ENCODE assay signal across 14 cellular contexts in genomic region chr7:153522261-153522660, GRCh38.
DNase-seq lines count a peak whose midpoint lies in the region; ATAC-seq and TF ChIP-seq lines count a peak whose summit lies in the region.
"Had no signal": no experiment of that assay in that cellular context is flagged by ENCODE, and none has a peak within 500 bp of the region (broad histone marks: within the 10 kb centered on the region; RNA-seq: fewer than 3 reads in every experiment).

No MANE protein-coding gene starts in this region.

- H3K9me3 ChIP-seq in MG63 = no peaks in the 10 kb centered on the region
- no peaks in the 10 kb centered on the region for H3K9me3 ChIP-seq in osteoblast (ENCODE audit: low read depth, low read length)
- no peaks in the 10 kb centered on the region for H3K9me3 ChIP-seq in subcutaneous abdominal adipose tissue (ENCODE audit: control insufficient read depth in 5 of 5, low read length in 5 of 5)
- no peaks in the 10 kb centered on the region for H3K9me3 ChIP-seq in ovary

- no peaks in the 10 kb centered on the region for H3K79me2 ChIP-seq in osteoblast (ENCODE audit: insufficient read depth, low read length)

- H3K27me3 ChIP-seq in MG63 (no peaks in the 10 kb centered on the region), foreskin keratinocyte (no peaks in the 10 kb centered on the region), osteoblast (ENCODE audit: insufficient read depth, low read length) (no peaks in the 10 kb centered on the region), subcutaneous abdominal adipose tissue (ENCODE audit: control insufficient read depth in 5 of 5, insufficient read depth in 4 of 5, low read length in 5 of 5) (no peaks in the 10 kb centered on the region), ovary (no peaks in the 10 kb centered on the region)

- TF ChIP-seq EP300 in ovary (IDR thresholded peaks at IDR 0.05) = no peak

- peak; percentile 21 for ATAC-seq in foreskin keratinocyte

- intact Hi-C loops in ovary (cut with DNase I) = no loop called here

- TF ChIP-seq CTCF in foreskin keratinocyte (conservative IDR thresholded peaks at IDR 0.05) = no peak
- no peak for TF ChIP-seq CTCF in osteoblast (IDR thresholded peaks at IDR 0.05; ENCODE audit: extremely low read depth, low read depth, low read length)
- TF ChIP-seq CTCF in ovary (IDR thresholded peaks at IDR 0.05) = no peak

- no peak overlapping the region for H3K9ac ChIP-seq in subcutaneous abdominal adipose tissue (ENCODE audit: low read length in 5 of 5)

- 6 to 11% (median 8%) methylated on average over 5 of the region's 5 CpGs for WGBS in ovary, 3 donors

- no peak overlapping the region for H3K4me2 ChIP-seq in osteoblast (ENCODE audit: insufficient read depth, low read length)

- TF ChIP-seq POLR2A in ovary (IDR thresholded peaks at IDR 0.05) = no peak

- H3K4me1 ChIP-seq in foreskin keratinocyte = peaks cover 8% of the 10 kb centered on the region
- H3K4me1 ChIP-seq in osteoblast (ENCODE audit: insufficient read depth, low read length) = no peaks in the 10 kb centered on the region
- H3K4me1 ChIP-seq in subcutaneous abdominal adipose tissue (ENCODE audit: control insufficient read depth in 5 of 5, insufficient read depth in 5 of 5, low read length in 5 of 5) = peaks cover 0 to 26% (median 15%) of the 10 kb centered on the region in 5 donors
- H3K4me1 ChIP-seq in ovary (ENCODE audit: insufficient read depth) = no peaks in the 10 kb centered on the region

- H3K27ac ChIP-seq in foreskin keratinocyte (no peak overlapping the region), osteoblast (ENCODE audit: low read depth, low read length) (no peak overlapping the region), subcutaneous abdominal adipose tissue (ENCODE audit: low read depth, low read length) (peak overlapping the region; percentile 81), ovary (no peak overlapping the region)

- DNase-seq in MG63 = peak; percentile 2
- no peak for DNase-seq in foreskin keratinocyte
- DNase-seq in osteoblast (ENCODE audit: insufficient read length, low spot score, missing footprints) = peak; percentile 44
- no peak for DNase-seq in cerebellar cortex (ENCODE audit: low spot score)
- DNase-seq in NCI-H82 treated with DMSO at 0.1 percent for 48 hours (lab: John Stamatoyannopoulos, UW; ENCODE audit: unreplicated experiment) = no peak
- no peak for DNase-seq in ovary
- no peak for DNase-seq in COR-L47 (lab: John Stamatoyannopoulos, UW)
- DNase-seq: DND-41, GF-D8, GOT3, NCI-H1417 treated with DMSO at 0.1 percent for 48 hours, NCI-H1930, RPMI8226 had no signal

- no peak overlapping the region for H3K4me3 ChIP-seq in MG63
- no peak overlapping the region for H3K4me3 ChIP-seq in osteoblast (ENCODE audit: insufficient read depth, low read length)
- H3K4me3 ChIP-seq in subcutaneous abdominal adipose tissue (ENCODE audit: low read depth in 1 of 5, low read length in 5 of 5) = peak overlapping the region in 1 of 5 donors; percentile 14
- H3K4me3 ChIP-seq in ovary = no peak overlapping the region

- no peak overlapping the region for H2AFZ ChIP-seq in osteoblast (ENCODE audit: low read length)

- no peaks in the 10 kb centered on the region for H4K20me1 ChIP-seq in osteoblast (ENCODE audit: insufficient read depth, low read length)

- H3K36me3 ChIP-seq in MG63 (no peaks in the 10 kb centered on the region), osteoblast (ENCODE audit: insufficient read depth, low read length) (no peaks in the 10 kb centered on the region), subcutaneous abdominal adipose tissue (ENCODE audit: control insufficient read depth in 5 of 5, insufficient read depth in 5 of 5, low read length in 5 of 5) (no peaks in the 10 kb centered on the region), ovary (no peaks in the 10 kb centered on the region)

Comparison
In these comparisons a context has a peak if more than half of its experiments do, and no peak if none do; other contexts are left out.
1. DNase-seq: peak in MG63 (single experiment) and osteoblast (single experiment); none in foreskin keratinocyte (0 of 2), cerebellar cortex (single experiment), NCI-H82 treated with DMSO at 0.1 percent for 48 hours (single experiment), ovary (0 of 5) and COR-L47 (single experiment).